ENCODE assay signal across 8 cellular contexts in genomic region chr2:158968396-158969161, GRCh38. TPM values are rescaled to one million over a fixed set of nuclear protein-coding genes. Genes with fewer than 3 reads are reported as not detected.
DNase-seq lines count a peak whose midpoint lies in the region; ATAC-seq and TF ChIP-seq lines count a peak whose summit lies in the region.

Gene TANC1, plus strand, starts transcription at chr2:158968640. Its CDS starts 97,271 bp downstream, at chr2:159065911.

- peaks cover 76% of the 10 kb centered on the region for H3K4me1 Mint-ChIP-seq in mesothelial cell of epicardium

- TF ChIP-seq CTCF in mesothelial cell of epicardium (IDR thresholded peaks at IDR 0.05; ENCODE audit: unreplicated experiment) = no peak

- ATAC-seq in GM19463 (IDR thresholded peaks at IDR 0.05; ENCODE audit: unreplicated experiment) (peak; percentile 92), HG03565 (IDR thresholded peaks at IDR 0.05; ENCODE audit: unreplicated experiment) (peak; percentile 90)

- H3K27me3 Mint-ChIP-seq in mesothelial cell of epicardium (ENCODE audit: low read depth) = no peaks in the 10 kb centered on the region

- peak within 1 kb of the TSS; percentile 99 for H3K27ac Mint-ChIP-seq in mesothelial cell of epicardium

- H3K4me3 Mint-ChIP-seq in mesothelial cell of epicardium = peak within 1 kb of the TSS; percentile 96

- DNase-seq in COLO668 (lab: John Stamatoyannopoulos, UW; ENCODE audit: unreplicated experiment) = peak; percentile 96
- DNase-seq in NCI-H82 treated with DMSO at 0.1 percent for 48 hours (lab: John Stamatoyannopoulos, UW; ENCODE audit: unreplicated experiment) = peak; percentile 71
- DNase-seq in activated CD8-positive, alpha-beta memory T cell treated with anti-CD3 and anti-CD28 coated beads, Interleukin-2, amount 50 U/mL, for 4 hours = peak; percentile 37
- peak; percentile 64 for DNase-seq in epidermal melanocyte (ENCODE audit: insufficient read length, low spot score)
- peak; percentile 90 to 93 for DNase-seq in mesothelial cell of epicardium (ENCODE audit: low spot score in 2 of 2, unreplicated experiment in 2 of 2)
- peak; percentile 77 for DNase-seq in stimulated activated CD8-positive, alpha-beta memory T cell treated with anti-CD3 and anti-CD28 coated beads, Interleukin-4, amount 100 ng/mL, for 48 hours

- H3K9me3 Mint-ChIP-seq in mesothelial cell of epicardium = no peaks in the 10 kb centered on the region

- H3K36me3 Mint-ChIP-seq in mesothelial cell of epicardium = no peaks in the 10 kb centered on the region

RNA-seq across cellular contexts. Expression of gene TANC1, which starts in this region (rescaled TPM):
- 132 to 138 TPM (median 134 TPM) in 3 replicates for total RNA-seq in mesothelial cell of epicardium

Comparison
In these comparisons a context has a peak if more than half of its experiments do, and no peak if none do; other contexts are left out.
1. Peak in every context shown above with its lines: DNase-seq and ATAC-seq.
2. DNase-seq: peak in every context shown above with its lines; median percentile 96 in COLO668; 92 in mesothelial cell of epicardium; 77 in stimulated activated CD8-positive, alpha-beta memory T cell treated with anti-CD3 and anti-CD28 coated beads, Interleukin-4, amount 100 ng/mL, for 48 hours; 71 in NCI-H82 treated with DMSO at 0.1 percent for 48 hours; 64 in epidermal melanocyte; 37 in activated CD8-positive, alpha-beta memory T cell treated with anti-CD3 and anti-CD28 coated beads, Interleukin-2, amount 50 U/mL, for 4 hours.